In the genomic region with DNA sequence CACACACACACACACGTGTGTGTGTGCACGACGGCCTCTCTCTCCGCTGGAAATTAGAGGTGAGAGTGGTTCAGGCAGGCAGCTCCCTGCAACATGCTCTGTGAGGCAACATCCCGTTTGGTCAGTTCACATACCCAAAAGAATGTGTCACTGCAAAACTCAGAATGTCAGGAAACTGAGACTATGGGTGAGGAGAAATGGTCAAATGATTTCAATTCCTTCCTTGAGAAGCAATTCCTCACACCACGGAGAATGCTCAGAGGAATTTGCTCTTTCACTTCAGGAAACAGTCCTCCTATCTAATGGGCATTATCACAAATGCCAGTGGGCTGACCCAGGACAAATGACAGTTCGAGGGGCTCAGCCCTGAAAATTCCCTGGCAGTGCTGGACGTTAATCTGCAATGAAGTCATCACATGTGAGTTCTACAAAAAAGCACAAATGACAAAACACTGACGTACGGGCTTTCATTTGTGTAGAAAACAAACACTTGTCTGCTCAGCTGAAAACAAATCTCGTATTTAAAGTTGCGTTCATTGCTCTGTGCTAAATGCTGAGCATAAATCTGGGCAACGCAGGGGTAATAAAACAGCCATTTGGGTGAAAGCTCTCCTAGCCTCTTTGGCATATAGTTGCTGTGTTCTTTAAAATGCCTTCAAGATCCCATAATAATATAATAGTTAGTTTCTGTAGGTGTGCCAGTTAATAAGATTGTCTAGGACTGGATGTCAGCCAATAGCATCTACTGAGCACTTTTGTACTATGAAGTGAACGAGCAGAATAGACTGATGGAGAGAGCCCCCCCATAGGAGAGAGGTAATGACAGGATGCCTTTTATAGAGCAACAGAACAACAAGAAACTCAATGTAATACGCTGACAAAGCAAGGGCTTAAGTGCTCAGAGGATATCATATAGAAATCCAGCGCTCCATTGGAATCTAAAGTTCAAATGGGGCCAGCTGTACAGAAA, we compare ENCODE assay signal across 10 cellular contexts. TPM values are rescaled to one million over a fixed set of nuclear protein-coding genes. Genes with fewer than 3 reads are reported as not detected.
DNase-seq lines count a peak whose midpoint lies in the region; ATAC-seq and TF ChIP-seq lines count a peak whose summit lies in the region.
"Had no signal": no experiment of that assay in that cellular context is flagged by ENCODE, and none has a peak within 500 bp of the region (broad histone marks: within the 10 kb centered on the region; RNA-seq: fewer than 3 reads in every experiment).

No MANE protein-coding gene starts in this region.

- DNase-seq in SIG-M5 treated with dmso at 0.1 percent for 504 hours (lab: John Stamatoyannopoulos, UW; ENCODE audit: unreplicated experiment): peak; percentile 36
- no peak for DNase-seq in SIG-M5 (lab: John Stamatoyannopoulos, UW)
- DNase-seq in amniotic stem cell (lab: John Stamatoyannopoulos, UW): peak; percentile 77
- peak; percentile 82 for DNase-seq in kidney glomerular epithelial cell (lab: John Stamatoyannopoulos, UW)
- DNase-seq in upper lobe of right lung: no peak
- no peak for DNase-seq in ecto neural progenitor cell (ENCODE audit: low spot score)
- no peak for DNase-seq in D341Med (ENCODE audit: low spot score)
- DNase-seq in activated CD4-positive, alpha-beta T cell treated with anti-CD3 and anti-CD28 coated beads, Interleukin-2, amount 50 U/mL, for 48 hours: no peak
- DNase-seq: activated B cell treated with CpG ODN at 0.5 μM for 24 hours had no signal

- no peak for TF ChIP-seq CTCF in upper lobe of right lung (IDR thresholded peaks at IDR 0.05)

- H3K4me3 ChIP-seq in upper lobe of right lung: peak overlapping the region; percentile 19
- H3K4me3 ChIP-seq: K562 had no signal

- no peaks in the 10 kb centered on the region for H3K36me3 ChIP-seq in upper lobe of right lung

- peak; percentile 63 for ATAC-seq in upper lobe of right lung
- ATAC-seq: K562 had no signal

- intact Hi-C loops in upper lobe of right lung (cut with DNase I): no loop called here

- H3K27me3 ChIP-seq in upper lobe of right lung: no peaks in the 10 kb centered on the region

- H3K4me1 ChIP-seq in upper lobe of right lung: peaks cover 24% of the 10 kb centered on the region

- H3K27ac ChIP-seq in upper lobe of right lung: peak overlapping the region; percentile 37

- H3K9me3 ChIP-seq in upper lobe of right lung: no peaks in the 10 kb centered on the region

RNA-seq across cellular contexts. Expression of a gene that starts 18.7 kb away (rescaled TPM):
- total RNA-seq in upper lobe of right lung: 44.1 TPM

RNA-seq across cellular contexts. Expression of a gene that starts 59.9 kb away (rescaled TPM):
- total RNA-seq in upper lobe of right lung: 161 TPM

Comparison
In these comparisons a context has a peak if more than half of its experiments do, and no peak if none do; other contexts are left out.
1. DNase-seq: peak in SIG-M5 treated with dmso at 0.1 percent for 504 hours (single experiment), amniotic stem cell (single experiment) and kidney glomerular epithelial cell (single experiment); none in SIG-M5 (single experiment), upper lobe of right lung (single experiment), ecto neural progenitor cell (single experiment), D341Med (single experiment) and activated CD4-positive, alpha-beta T cell treated with anti-CD3 and anti-CD28 coated beads, Interleukin-2, amount 50 U/mL, for 48 hours (0 of 2).